Comparison of ENCODE assay signal across 22 cellular contexts in the genomic region with DNA sequence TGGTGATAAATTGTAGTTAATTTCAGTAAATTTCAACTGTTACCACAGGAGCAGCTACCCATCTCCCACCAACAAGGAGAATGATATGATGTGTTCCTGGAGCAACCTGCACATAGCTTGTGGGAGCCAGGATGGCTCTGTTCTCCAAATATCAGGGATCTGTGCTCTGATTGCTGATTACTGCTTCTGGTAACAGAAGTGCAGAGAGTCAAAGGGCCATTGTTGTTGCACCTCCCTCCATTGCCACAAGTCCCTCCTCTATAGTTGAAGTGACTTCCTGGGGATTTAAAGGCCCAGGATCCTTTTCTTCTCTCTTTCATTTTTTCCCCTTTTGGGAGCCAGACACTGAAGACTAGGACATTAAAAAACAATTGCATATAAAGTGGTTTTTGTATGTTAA. TPM values are rescaled to one million over a fixed set of nuclear protein-coding genes. Genes with fewer than 3 reads are reported as not detected.
DNase-seq lines count a peak whose midpoint lies in the region; ATAC-seq and TF ChIP-seq lines count a peak whose summit lies in the region.
"Had no signal": no experiment of that assay in that cellular context is flagged by ENCODE, and none has a peak within 500 bp of the region (broad histone marks: within the 10 kb centered on the region; RNA-seq: fewer than 3 reads in every experiment).

No MANE protein-coding gene starts in this region.

- H3K9me3 ChIP-seq in H9 (ENCODE audit: control insufficient read depth, low read depth, low read length) (no peaks in the 10 kb centered on the region), osteoblast (ENCODE audit: low read depth, low read length) (no peaks in the 10 kb centered on the region)
- H3K9me3 ChIP-seq: gastrocnemius medialis had no signal

- H3K4me2 ChIP-seq in H9 (ENCODE audit: insufficient read depth, insufficient read length, low read length) (no peak overlapping the region), osteoblast (ENCODE audit: insufficient read depth, low read length) (no peak overlapping the region)

- H4K5ac ChIP-seq in H9 (ENCODE audit: insufficient read length, low read depth, low read length) = no peak overlapping the region

- H3K79me2 ChIP-seq in H9 (ENCODE audit: insufficient read depth, low read length) (no peaks in the 10 kb centered on the region), osteoblast (ENCODE audit: insufficient read depth, low read length) (no peaks in the 10 kb centered on the region)

- no peak for ATAC-seq in GM21529 (IDR thresholded peaks at IDR 0.05; ENCODE audit: unreplicated experiment)
- ATAC-seq: gastrocnemius medialis, left ventricle myocardium superior, Right ventricle myocardium inferior had no signal

- no peaks in the 10 kb centered on the region for H4K20me1 ChIP-seq in H9 (ENCODE audit: control insufficient read depth, insufficient read depth, insufficient read length)
- H4K20me1 ChIP-seq in osteoblast (ENCODE audit: insufficient read depth, low read length) = no peaks in the 10 kb centered on the region

- H3K4me3 ChIP-seq in osteoblast (ENCODE audit: insufficient read depth, low read length) = no peak overlapping the region
- H3K4me3 ChIP-seq: gastrocnemius medialis had no signal

- H4K8ac ChIP-seq in H9 (replicated peaks; ENCODE audit: insufficient read length, low read depth, low read length) = no peak overlapping the region

- H2BK12ac ChIP-seq in H9 (ENCODE audit: insufficient read length, low read depth, low read length) = no peak overlapping the region

- H2AFZ ChIP-seq in H9 (ENCODE audit: low read length) = peak overlapping the region; percentile 98
- H2AFZ ChIP-seq in osteoblast (ENCODE audit: low read length) = peak overlapping the region; percentile 44

- H3K56ac ChIP-seq in H9 (ENCODE audit: insufficient read length, low read depth, low read length) = no peak overlapping the region

- no peak overlapping the region for H3K4me3 Mint-ChIP-seq in H9
- H3K4me3 Mint-ChIP-seq: activated CD4-positive, alpha-beta memory T cell treated with anti-CD3 and anti-CD28 coated beads, Interleukin-2, amount 10 ng/mL, durations not matched to agents 7 days and 5 days; activated naive CD4-positive, alpha-beta T cell treated with anti-CD3 and anti-CD28 coated beads, Interleukin-2, amount 50 U/mL, for 24 hours; activated T-cell treated with anti-CD3 and anti-CD28 coated beads, Interleukin-2, amount 50 U/mL, for 24 hours; B cell had no signal

- H2BK5ac ChIP-seq in H9 (ENCODE audit: insufficient read length, low read length) = no peak overlapping the region

- no peaks in the 10 kb centered on the region for H3K27me3 Mint-ChIP-seq in H9 (ENCODE audit: low read depth)
- H3K27me3 Mint-ChIP-seq: activated naive CD4-positive, alpha-beta T cell treated with anti-CD3 and anti-CD28 coated beads, Interleukin-2, amount 50 U/mL, for 24 hours; activated T-cell treated with anti-CD3 and anti-CD28 coated beads, Interleukin-2, amount 50 U/mL, for 24 hours; B cell had no signal

- no peak for DNase-seq in H9
- DNase-seq in OCI-M1 (lab: John Stamatoyannopoulos, UW) = peak; percentile 34
- DNase-seq in globus pallidus (ENCODE audit: low spot score) = peak; percentile 74
- no peak for DNase-seq in osteoblast (ENCODE audit: insufficient read length, low spot score, missing footprints)
- DNase-seq in activated CD4-positive, alpha-beta T cell treated with anti-CD3 and anti-CD28 coated beads, Interleukin-2, amount 50 U/mL, for 48 hours = no peak
- no peak for DNase-seq in GM19238 (ENCODE audit: insufficient read length, low spot score)
- DNase-seq: activated CD4-positive, alpha-beta memory T cell treated with anti-CD3 and anti-CD28 coated beads, Interleukin-2, amount 10 ng/mL, durations not matched to agents 7 days and 5 days; activated T-cell treated with anti-CD3 and anti-CD28 coated beads, Interleukin-2, amount 50 U/mL, for 24 hours; dermis blood vessel endothelial cell; gastrocnemius medialis; GDM1; left ventricle myocardium superior; NCI-H187 treated with DMSO at 0.1 percent for 48 hours; NCI-H526; stimulated activated CD4-positive, alpha-beta T cell treated with anti-CD3 and anti-CD28 coated beads, Interleukin-4, amount 100 ng/mL, for 1 hour; T-helper 1 cell had no signal

- H3K4ac ChIP-seq in H9 (ENCODE audit: low read depth, low read length) = no peak overlapping the region

- H3K36me3 Mint-ChIP-seq in H9 (ENCODE audit: insufficient read depth in 1 of 3, low read depth in 3 of 3) = peaks cover 0 to 4% (median 2%) of the 10 kb centered on the region in 3 experiments; a peak in 1 of 7 replicates

- H3K27me3 ChIP-seq in H9 (ENCODE audit: insufficient read depth, low read length) (no peaks in the 10 kb centered on the region), osteoblast (ENCODE audit: insufficient read depth, low read length) (no peaks in the 10 kb centered on the region)
- H3K27me3 ChIP-seq: gastrocnemius medialis had no signal

- H3K4me1 ChIP-seq in H9 (ENCODE audit: insufficient read depth, low read length) (peaks cover 2% of the 10 kb centered on the region; the same call in 1 of the 2 replicates), osteoblast (ENCODE audit: insufficient read depth, low read length) (peaks cover 5% of the 10 kb centered on the region)
- H3K4me1 ChIP-seq: gastrocnemius medialis had no signal

- H4K91ac ChIP-seq in H9 (ENCODE audit: insufficient read length, low read depth, low read length) = no peak overlapping the region

- H3K27ac Mint-ChIP-seq in H9 = no peak overlapping the region; a peak in 1 of 7 replicates
- H3K27ac Mint-ChIP-seq: activated CD4-positive, alpha-beta memory T cell treated with anti-CD3 and anti-CD28 coated beads, Interleukin-2, amount 10 ng/mL, durations not matched to agents 7 days and 5 days; activated naive CD4-positive, alpha-beta T cell treated with anti-CD3 and anti-CD28 coated beads, Interleukin-2, amount 50 U/mL, for 24 hours; activated T-cell treated with anti-CD3 and anti-CD28 coated beads, Interleukin-2, amount 50 U/mL, for 24 hours; B cell had no signal

- no peak overlapping the region for H2BK15ac ChIP-seq in H9 (ENCODE audit: low read depth, low read length)

- no peak overlapping the region for H2BK120ac ChIP-seq in H9 (ENCODE audit: low read depth, low read length, poor library complexity, severe bottlenecking)

- H3K14ac ChIP-seq in H9 (ENCODE audit: insufficient read depth, low read length) = no peak overlapping the region

- no peak overlapping the region for H2AK5ac ChIP-seq in H9 (ENCODE audit: insufficient read length, low read length)

- H3K23me2 ChIP-seq in H9 (ENCODE audit: insufficient read length, low read depth, low read length, poor library complexity, severe bottlenecking) = no peaks in the 10 kb centered on the region

- no peak overlapping the region for H3K18ac ChIP-seq in H9 (ENCODE audit: insufficient read length, low read depth, low read length)

- H3K4me1 Mint-ChIP-seq in H9 = peaks cover 7 to 8% of the 10 kb centered on the region in 2 experiments; a peak in 3 of 4 replicates
- H3K4me1 Mint-ChIP-seq: activated CD4-positive, alpha-beta memory T cell treated with anti-CD3 and anti-CD28 coated beads, Interleukin-2, amount 10 ng/mL, durations not matched to agents 7 days and 5 days; B cell had no signal

- H3K36me3 ChIP-seq in osteoblast (ENCODE audit: insufficient read depth, low read length) = no peaks in the 10 kb centered on the region
- H3K36me3 ChIP-seq: gastrocnemius medialis had no signal

- H3T11ph ChIP-seq in H9 (ENCODE audit: low read length) = no peak overlapping the region

- TF ChIP-seq CTCF in H9 (conservative IDR thresholded peaks at IDR 0.05) (no peak), osteoblast (IDR thresholded peaks at IDR 0.05; ENCODE audit: extremely low read depth, low read depth, low read length) (no peak)

- H3K9ac ChIP-seq in H9 (ENCODE audit: extremely low read depth, insufficient read length, low read length) = no peak overlapping the region

- no peak overlapping the region for H3K23ac ChIP-seq in H9 (ENCODE audit: insufficient read length, low read depth, low read length)

- H2BK20ac ChIP-seq in H9 (ENCODE audit: low read depth, low read length, poor library complexity, severe bottlenecking) = no peak overlapping the region

- H3K27ac ChIP-seq in H9 (ENCODE audit: insufficient read length, low read depth, low read length) (no peak overlapping the region), osteoblast (ENCODE audit: low read depth, low read length) (no peak overlapping the region)
- H3K27ac ChIP-seq: epithelial cell of prostate, gastrocnemius medialis, VCaP had no signal

- H3K79me1 ChIP-seq in H9 (ENCODE audit: insufficient read depth, low read depth, low read length, poor library complexity, severe bottlenecking) = no peaks in the 10 kb centered on the region

- H3K9me3 Mint-ChIP-seq in H9 = peaks cover 13 to 14% of the 10 kb centered on the region in 2 experiments
- H3K9me3 Mint-ChIP-seq: activated CD4-positive, alpha-beta memory T cell treated with anti-CD3 and anti-CD28 coated beads, Interleukin-2, amount 10 ng/mL, durations not matched to agents 7 days and 5 days; activated T-cell treated with anti-CD3 and anti-CD28 coated beads, Interleukin-2, amount 50 U/mL, for 24 hours had no signal

RNA-seq across cellular contexts. Expression of a gene that starts 51.6 kb away (rescaled TPM):
- 10.1 and 10.6 TPM in 2 replicates for total RNA-seq in H9 (2021)
- total RNA-seq in osteoblast = 0.36 and 0.59 TPM in 2 replicates
- total RNA-seq: left ventricle myocardium superior, Right ventricle myocardium inferior had no signal

Comparison
In these comparisons a context has a peak if more than half of its experiments do, and no peak if none do; other contexts are left out.
1. DNase-seq: peak in OCI-M1 (single experiment) and globus pallidus (single experiment); none in H9 (single experiment), osteoblast (single experiment), activated CD4-positive, alpha-beta T cell treated with anti-CD3 and anti-CD28 coated beads, Interleukin-2, amount 50 U/mL, for 48 hours (0 of 2) and GM19238 (single experiment).